ENCODE assay signal across 9 cellular contexts in genomic region chr17:36183811-36184765, GRCh38. TPM values are rescaled to one million over a fixed set of nuclear protein-coding genes. Genes with fewer than 3 reads are reported as not detected.
DNase-seq lines count a peak whose midpoint lies in the region; ATAC-seq, FAIRE-seq and TF ChIP-seq lines count a peak whose summit lies in the region.
"Had no signal": no experiment of that assay in that cellular context is flagged by ENCODE, and none has a peak within 500 bp of the region (broad histone marks: within the 10 kb centered on the region; RNA-seq: fewer than 3 reads in every experiment).

No MANE protein-coding gene starts in this region.

- intact Hi-C loops in HCT116 (cut with micrococcal nuclease): loop anchor here (1.0 kb wide), 1 partner anchor 7 kb away; no protein-coding TSS in a partner anchor
- intact Hi-C loops in head of caudate nucleus (cut with DNase I): no loop called here

- no peaks in the 10 kb centered on the region for H3K36me3 Mint-ChIP-seq in astrocyte (ENCODE audit: low read depth, unreplicated experiment)

- H3K4me1 ChIP-seq in HCT116 (ENCODE audit: control insufficient read depth in 1 of 2, insufficient read depth in 2 of 2, low read length in 2 of 2): peaks cover 0 to 14% of the 10 kb centered on the region in 2 experiments; a peak in 3 of 4 replicates
- H3K4me1 ChIP-seq in astrocyte (ENCODE audit: insufficient read depth, low read length): peaks cover 11% of the 10 kb centered on the region
- no peaks in the 10 kb centered on the region for H3K4me1 ChIP-seq in small intestine (ENCODE audit: control insufficient read depth in 2 of 2, insufficient read depth in 1 of 2, low read depth in 1 of 2, low read length in 1 of 2)

- no TSS peak for BruUV-seq in HCT116 (replicated peaks; lab: Mats Ljungman, UMichigan)

- H3K27me3 Mint-ChIP-seq in astrocyte (ENCODE audit: low read depth, unreplicated experiment): peaks cover 61% of the 10 kb centered on the region

- 56 to 71% (median 63%) methylated on average over 13 to 16 of the region's 16 CpGs for WGBS in small intestine, 3 donors

- no peaks in the 10 kb centered on the region for H3K9me3 ChIP-seq in HCT116 (ENCODE audit: control insufficient read depth in 1 of 2, insufficient read depth in 1 of 2, low read depth in 1 of 2, low read length in 2 of 2)
- H3K9me3 ChIP-seq in astrocyte (ENCODE audit: insufficient read depth, low read depth, low read length): peaks cover 4% of the 10 kb centered on the region
- no peaks in the 10 kb centered on the region for H3K9me3 ChIP-seq in small intestine (ENCODE audit: control insufficient read depth, low read depth)

- no peaks in the 10 kb centered on the region for H3K79me2 ChIP-seq in HCT116 (ENCODE audit: insufficient read depth, low read length)
- H3K79me2 ChIP-seq in astrocyte (ENCODE audit: insufficient read depth, low read length): no peaks in the 10 kb centered on the region

- RAD21 ChIA-PET in HCT116 (lab: Charles Lee; ENCODE audit: low non-redundant PET in 1 of 2, low total read pairs in 2 of 2, uncharacterized antibody in 2 of 2, unreplicated experiment in 2 of 2): no interaction called here

- H3K4me2 ChIP-seq in HCT116 (ENCODE audit: low read length) (peak overlapping the region; percentile 81), astrocyte (ENCODE audit: low read length) (peak overlapping the region; percentile 91)

- H3K36me3 ChIP-seq in HCT116 (ENCODE audit: control insufficient read depth in 1 of 2, insufficient read depth in 2 of 2, low read length in 2 of 2): no peaks in the 10 kb centered on the region
- no peaks in the 10 kb centered on the region for H3K36me3 ChIP-seq in astrocyte (ENCODE audit: insufficient read depth, low read length)
- no peaks in the 10 kb centered on the region for H3K36me3 ChIP-seq in kidney epithelial cell (ENCODE audit: control insufficient read depth, insufficient read depth, low read length)
- H3K36me3 ChIP-seq in small intestine (ENCODE audit: control insufficient read depth in 2 of 2, insufficient read depth in 2 of 2, low read length in 2 of 2): no peaks in the 10 kb centered on the region

- no peaks in the 10 kb centered on the region for H3K27me3 ChIP-seq in HCT116 (ENCODE audit: insufficient read depth, low read length)
- peaks cover 6% of the 10 kb centered on the region for H3K27me3 ChIP-seq in astrocyte (ENCODE audit: insufficient read depth, low read length)
- peaks cover 24% of the 10 kb centered on the region for H3K27me3 ChIP-seq in kidney epithelial cell (ENCODE audit: control insufficient read depth, insufficient read depth, low read length)
- H3K27me3 ChIP-seq in small intestine (ENCODE audit: control insufficient read depth in 2 of 2, insufficient read depth in 2 of 2, low read length in 2 of 2): no peaks in the 10 kb centered on the region

- H3K27ac Mint-ChIP-seq in astrocyte (ENCODE audit: unreplicated experiment): no peak overlapping the region

- H3K27ac ChIP-seq in HCT116 (ENCODE audit: low read depth, low read length): no peak overlapping the region
- no peak overlapping the region for H3K27ac ChIP-seq in astrocyte (ENCODE audit: low read depth, low read length)
- H3K27ac ChIP-seq in small intestine (ENCODE audit: low read depth in 1 of 2, low read length in 1 of 2): peak overlapping the region; percentile 68 to 74

- H3K4me3 Mint-ChIP-seq in astrocyte (ENCODE audit: unreplicated experiment): peak overlapping the region; percentile 69

- no peak for TF ChIP-seq POLR2A in HCT116 (IDR thresholded peaks at IDR 0.05; ENCODE audit: borderline replicate concordance, extremely low read depth, insufficient read depth, insufficient read length)

- no peak for TF ChIP-seq CTCF in HCT116 (IDR thresholded peaks at IDR 0.05 in 2 of 3, conservative IDR thresholded peaks at IDR 0.05 in 1 of 3; ENCODE audit: borderline replicate concordance in 1 of 3, insufficient read depth in 1 of 3, low read depth in 2 of 3, low read length in 2 of 3)
- TF ChIP-seq CTCF in astrocyte (IDR thresholded peaks at IDR 0.05; ENCODE audit: insufficient read depth, low read depth, low read length): no peak
- TF ChIP-seq CTCF in kidney epithelial cell (IDR thresholded peaks at IDR 0.05; ENCODE audit: insufficient read depth, low read length, poor library complexity, severe bottlenecking): no peak

- H3K9me2 ChIP-seq in HCT116 (ENCODE audit: insufficient read depth): no peaks in the 10 kb centered on the region

- peaks cover 2% of the 10 kb centered on the region for H3K4me1 Mint-ChIP-seq in astrocyte (ENCODE audit: low read depth, unreplicated experiment)

- H4K20me1 ChIP-seq in HCT116 (ENCODE audit: insufficient read depth) (no peaks in the 10 kb centered on the region), astrocyte (ENCODE audit: insufficient read depth, low read length) (no peaks in the 10 kb centered on the region)

- H3K4me3 ChIP-seq in HCT116 (replicated peaks in 1 of 2; ENCODE audit: low read depth in 1 of 2, low read length in 2 of 2) (peak overlapping the region; percentile 63 to 68), astrocyte (ENCODE audit: insufficient read depth, low read depth, low read length) (peak overlapping the region; percentile 65), kidney epithelial cell (ENCODE audit: low read depth, low read length) (peak overlapping the region; percentile 37), small intestine (ENCODE audit: low read depth in 1 of 2, low read length in 2 of 2) (peak overlapping the region; percentile 56 to 66)

- no peak for TF ChIP-seq RAD21 in HCT116 (IDR thresholded peaks at IDR 0.05; ENCODE audit: low read depth)

- no peak overlapping the region for H2AFZ ChIP-seq in HCT116 (ENCODE audit: low read depth, low read length, poor library complexity, severe bottlenecking)
- peak overlapping the region; percentile 99 for H2AFZ ChIP-seq in astrocyte (ENCODE audit: low read depth, low read length)

- POLR2A ChIA-PET in HCT116 (lab: Charles Lee): interaction anchor here (1.5 to 1.6 kb wide), 2 partner anchors 9 to 74 kb away, joined by 3 to 12 read pairs; no protein-coding TSS in a partner anchor

- DNase-seq in HCT116 (ENCODE audit: low read depth, low spot score) (no peak), astrocyte (ENCODE audit: low read depth) (no peak), kidney epithelial cell (ENCODE audit: low read depth) (no peak), small intestine (no peak), amniotic stem cell (lab: John Stamatoyannopoulos, UW) (no peak), GOT3 (lab: John Stamatoyannopoulos, UW) (no peak), head of caudate nucleus (no peak)
- DNase-seq: PC-3 had no signal

- CTCF ChIA-PET in HCT116 (lab: Charles Lee): interaction anchor here (1.6 kb wide), 2 partner anchors 35 kb away, joined by 5 to 12 read pairs; no protein-coding TSS in a partner anchor

- no peaks in the 10 kb centered on the region for H3K9me3 Mint-ChIP-seq in astrocyte (ENCODE audit: unreplicated experiment)

- FAIRE-seq in astrocyte (lab: Jason Lieb, UNC) (no peak), small intestine (lab: Jason Lieb, UNC) (no peak)

- H3K9ac ChIP-seq in HCT116 (ENCODE audit: low read length): peak overlapping the region; percentile 71
- H3K9ac ChIP-seq in astrocyte (ENCODE audit: low read length): peak overlapping the region; percentile 70

- ATAC-seq in HCT116 (peak; percentile 3; the same call in 1 of the 2 replicates), HG03442 (IDR thresholded peaks at IDR 0.05; ENCODE audit: unreplicated experiment) (no peak)
- ATAC-seq: PC-3 had no signal

TF ChIP-seq in HCT116, 20 proteins besides CTCF, POLR2A, EP300 and RAD21 (continues in another document):
- TF ChIP-seq ZNF274 (IDR thresholded peaks at IDR 0.05; ENCODE audit: low read depth, low read length) (no peak), EGR1 (IDR thresholded peaks at IDR 0.05; ENCODE audit: low read depth) (no peak), JUND (IDR thresholded peaks at IDR 0.05) (no peak), ZFX (IDR thresholded peaks at IDR 0.05) (no peak), CEBPB (IDR thresholded peaks at IDR 0.05; ENCODE audit: low read depth) (no peak), SRF (IDR thresholded peaks at IDR 0.05; ENCODE audit: low read depth) (no peak), ATF3 (IDR thresholded peaks at IDR 0.05) (no peak), FOSL1 (IDR thresholded peaks at IDR 0.05; ENCODE audit: low read depth) (no peak), SP1 (IDR thresholded peaks at IDR 0.05; ENCODE audit: low read depth) (no peak), EZH2 (IDR thresholded peaks at IDR 0.05) (no peak), CBX3 (IDR thresholded peaks at IDR 0.05; ENCODE audit: low read depth) (no peak), SIN3A (IDR thresholded peaks at IDR 0.05; ENCODE audit: low read depth) (no peak), ELF1 (IDR thresholded peaks at IDR 0.05; ENCODE audit: borderline replicate concordance, low read depth) (no peak)

RNA-seq across cellular contexts. Expression of gene TBC1D3B, which starts 7.7 kb away (rescaled TPM):
- total RNA-seq in HCT116 (2021; ENCODE audit: unreplicated experiment): 11.3 TPM
- 4.1 and 4.5 TPM in 2 replicates for polyA plus RNA-seq in HCT116 (2012)
- total RNA-seq in astrocyte: 6.3 and 9.8 TPM in 2 replicates
- 6.3 TPM in 1 of 2 replicates, not detected in the other for total RNA-seq in kidney epithelial cell
- polyA plus RNA-seq in small intestine: 1 to 10 TPM; 1.8 to 6.5 (median 3.1) TPM

RNA-seq across cellular contexts. Expression of gene CCL3L1, which starts 12.5 kb away (rescaled TPM):
- total RNA-seq in HCT116 (2021; ENCODE audit: unreplicated experiment) (0.30 TPM), astrocyte (1.7 and 2.2 TPM in 2 replicates), kidney epithelial cell (not detected in 2 replicates)
- 0.10 and 0.18 TPM in 2 replicates for polyA plus RNA-seq in HCT116 (2012)
- polyA plus RNA-seq in small intestine: 1 to 10 TPM in 1 of 3 donors, under 1 TPM in 1, not detected in 1; 0.15 to 1.9 TPM
- total RNA-seq: PC-3 had no signal

RNA-seq across cellular contexts. Expression of gene CCL4L2, which starts 26.8 kb away (rescaled TPM):
- 0.37 TPM for total RNA-seq in HCT116 (2021; ENCODE audit: unreplicated experiment)
- not detected in 2 replicates for polyA plus RNA-seq in HCT116 (2012)
- total RNA-seq in astrocyte: 48.9 TPM in 2 replicates
- not detected in 2 replicates for total RNA-seq in kidney epithelial cell
- polyA plus RNA-seq in small intestine: 1 to 10 TPM in 1 of 3 donors, under 1 TPM in 1, not detected in 1; 0.43 to 5.9 TPM
- total RNA-seq: PC-3 had no signal

Comparison
In these comparisons a context has a peak if more than half of its experiments do, and no peak if none do; other contexts are left out.
1. H3K27ac ChIP-seq: peak in small intestine (2 of 2); none in HCT116 (single experiment) and astrocyte (single experiment).
2. Peak in every context shown above with its lines, with median percentiles within 50 percentile points of each other: H3K4me3 ChIP-seq.